Comparison of ENCODE assay signal across 15 cellular contexts in genomic region chr11:132539590-132540368, GRCh38.
DNase-seq lines count a peak whose midpoint lies in the region; FAIRE-seq lines count a peak whose summit lies in the region.
"Had no signal": no experiment of that assay in that cellular context is flagged by ENCODE, and none has a peak within 500 bp of the region (broad histone marks: within the 10 kb centered on the region; RNA-seq: fewer than 3 reads in every experiment).

No MANE protein-coding gene starts in this region.

- WGBS in mesenchymal stem cell = 86% methylated on average over 7 of the region's 7 CpGs

- FAIRE-seq in HTR-8/SVneo (lab: Jason Lieb, UNC) (peak; percentile 80), GM19239 (lab: Jason Lieb, UNC) (no peak)

- H3K79me1 ChIP-seq in mesenchymal stem cell (replicated peaks; ENCODE audit: low read length, poor library complexity, severe bottlenecking) = no peaks in the 10 kb centered on the region

- no peaks in the 10 kb centered on the region for H3K9me3 ChIP-seq in BLaER1 treated with 17β-estradiol and CSF1 and Interleukin-3, amounts not matched to agents 10 nM and 100 nM (replicated peaks in 1 of 11)
- no peaks in the 10 kb centered on the region for H3K9me3 ChIP-seq in mesenchymal stem cell (ENCODE audit: control insufficient read depth, low read length)

- H3K4me1 ChIP-seq in BLaER1 treated with 17β-estradiol and CSF1 and Interleukin-3, amounts not matched to agents 10 nM and 100 nM = peaks cover 18 to 41% (median 22%) of the 10 kb centered on the region in 10 experiments
- no peaks in the 10 kb centered on the region for H3K4me1 ChIP-seq in mesenchymal stem cell (ENCODE audit: control insufficient read depth, insufficient read depth, low read depth, low read length)

- H3K9ac ChIP-seq in BLaER1 treated with 17β-estradiol and CSF1 and Interleukin-3, amounts not matched to agents 10 nM and 100 nM = peak overlapping the region in 3 of 11 experiments; percentile 29 to 68 (median 63); a peak in 2 of 22 replicates
- no peak overlapping the region for H3K9ac ChIP-seq in mesenchymal stem cell (ENCODE audit: low read length)

- peak overlapping the region; percentile 54 to 95 (median 75); a peak in 20 of 22 replicates for H3K4me2 ChIP-seq in BLaER1 treated with 17β-estradiol and CSF1 and Interleukin-3, amounts not matched to agents 10 nM and 100 nM
- H3K4me2 ChIP-seq in mesenchymal stem cell (ENCODE audit: low read length, poor library complexity, severe bottlenecking) = no peak overlapping the region
- H3K4me2 ChIP-seq: PC-9 had no signal

- no peaks in the 10 kb centered on the region for H4K20me1 ChIP-seq in BLaER1 treated with 17β-estradiol and CSF1 and Interleukin-3, amounts not matched to agents 10 nM and 100 nM

- H2BK12ac ChIP-seq in mesenchymal stem cell (ENCODE audit: low read length in 2 of 2) = no peak overlapping the region

- H2BK5ac ChIP-seq in mesenchymal stem cell (ENCODE audit: low read depth, low read length, poor library complexity, severe bottlenecking) = no peak overlapping the region

- peak overlapping the region in 1 of 2 experiments; percentile 11 for H3K14ac ChIP-seq in mesenchymal stem cell (ENCODE audit: low read length in 2 of 2)

- H2BK15ac ChIP-seq in mesenchymal stem cell (ENCODE audit: low read depth, poor library complexity, severe bottlenecking) = no peak overlapping the region

- no peak overlapping the region for H3K18ac ChIP-seq in mesenchymal stem cell (ENCODE audit: low read depth in 1 of 2, low read length in 2 of 2)

- DNase-seq in HTR-8/SVneo (ENCODE audit: insufficient read length, low spot score) = no peak
- DNase-seq in RKO (ENCODE audit: low spot score) = peak; percentile 4
- no peak for DNase-seq in mesenchymal stem cell
- no peak for DNase-seq in GM19239 (ENCODE audit: insufficient read length, low spot score)
- DNase-seq in RPMI8226 = no peak
- no peak for DNase-seq in effector CD4-positive, alpha-beta T cell
- DNase-seq: EL, H9, IMR-90, NCI-H1436, NCI-H2081 treated with DMSO at 0.1 percent for 48 hours, NCI-H226, NCI-H774, PC-9 had no signal

- H2AK5ac ChIP-seq in mesenchymal stem cell (ENCODE audit: low read length, severe bottlenecking) = no peak overlapping the region

- no peak overlapping the region for H2AFZ ChIP-seq in mesenchymal stem cell (ENCODE audit: low read depth, low read length)
- H2AFZ ChIP-seq: PC-9 had no signal

- peak overlapping the region; percentile 11 for H4K91ac ChIP-seq in mesenchymal stem cell (ENCODE audit: low read length)

- H3K27ac ChIP-seq in BLaER1 treated with 17β-estradiol and CSF1 and Interleukin-3, amounts not matched to agents 10 nM and 100 nM = peak overlapping the region in 6 of 11 experiments; percentile 34 to 87 (median 78); a peak in 11 of 22 replicates
- no peak overlapping the region for H3K27ac ChIP-seq in mesenchymal stem cell (ENCODE audit: low read length, poor library complexity, severe bottlenecking)
- H3K27ac ChIP-seq: PC-9 had no signal

- H3K23ac ChIP-seq in mesenchymal stem cell (ENCODE audit: low read length in 2 of 2) = no peak overlapping the region

- no peak overlapping the region for H4K8ac ChIP-seq in mesenchymal stem cell (ENCODE audit: low read length)

- H3K4ac ChIP-seq in mesenchymal stem cell (ENCODE audit: low read depth in 1 of 2, low read length in 2 of 2) = no peak overlapping the region

- no peak overlapping the region for H3K4me3 ChIP-seq in BLaER1 treated with 17β-estradiol and CSF1 and Interleukin-3, amounts not matched to agents 10 nM and 100 nM
- no peak overlapping the region for H3K4me3 ChIP-seq in mesenchymal stem cell (ENCODE audit: insufficient read depth in 1 of 2, low read depth in 1 of 2, low read length in 2 of 2)
- H3K4me3 ChIP-seq: PC-9 had no signal

- no peak overlapping the region for H2BK120ac ChIP-seq in mesenchymal stem cell (ENCODE audit: low read depth, low read length)

- H3K36me3 ChIP-seq in BLaER1 treated with 17β-estradiol and CSF1 and Interleukin-3, amounts not matched to agents 10 nM and 100 nM = no peaks in the 10 kb centered on the region
- H3K36me3 ChIP-seq in mesenchymal stem cell (ENCODE audit: control insufficient read depth in 1 of 2, insufficient read depth in 2 of 2, low read depth in 1 of 2, low read length in 2 of 2) = no peaks in the 10 kb centered on the region

- H3K27me3 ChIP-seq in BLaER1 treated with 17β-estradiol and CSF1 and Interleukin-3, amounts not matched to agents 10 nM and 100 nM = no peaks in the 10 kb centered on the region
- no peaks in the 10 kb centered on the region for H3K27me3 ChIP-seq in mesenchymal stem cell (ENCODE audit: control insufficient read depth in 1 of 2, insufficient read depth in 1 of 2, low read length in 2 of 2)
